In genomic region chr11:83921447-83922192, GRCh38 we compare ENCODE assay signal across 28 cellular contexts.
"Had no signal": no experiment of that assay in that cellular context is flagged by ENCODE, and none has a peak within 500 bp of the region (broad histone marks: within the 10 kb centered on the region; RNA-seq: fewer than 3 reads in every experiment).

No MANE protein-coding gene starts in this region.

- ATAC-seq: activated CD8-positive, alpha-beta memory T cell treated with anti-CD3 and anti-CD28 coated beads, Interleukin-2, amount 10 ng/mL, durations not matched to agents 7 days and 5 days; activated naive CD4-positive, alpha-beta T cell treated with anti-CD3 and anti-CD28 coated beads, Interleukin-2, amount 50 U/mL, for 72 hours; activated naive CD8-positive, alpha-beta T cell treated with anti-CD3 and anti-CD28 coated beads, Interleukin-2, amount 50 U/mL, for 24 hours; Panc1; Right ventricle myocardium inferior; WTC11 had no signal

- H3K9me3 Mint-ChIP-seq: activated naive CD4-positive, alpha-beta T cell treated with anti-CD3 and anti-CD28 coated beads, Interleukin-2, amount 50 U/mL, for 72 hours; activated naive CD8-positive, alpha-beta T cell treated with anti-CD3 and anti-CD28 coated beads, Interleukin-2, amount 50 U/mL, for 24 hours; activated T-helper 1 cell treated with anti-CD3 and anti-CD28 coated beads, Interleukin-12 subunit alpha, Interleukin-12 subunit beta, Interleukin-2, Interleukin-4 antibody, amounts not matched to agents 30 ng/mL and 10 ng/mL and 1 ng/mL, durations not matched to agents 14 hours and 24 hours and 36 hours; T-helper 1 cell treated with Interleukin-12 subunit alpha and Interleukin-12 subunit beta and Interleukin-4 antibody, amounts not matched to agents 30 μg/mL and 1 μg/mL, for 36 hours; WTC11 had no signal

- H3K27me3 Mint-ChIP-seq: activated CD8-positive, alpha-beta memory T cell treated with anti-CD3 and anti-CD28 coated beads, Interleukin-2, amount 10 ng/mL, durations not matched to agents 7 days and 5 days; activated naive CD8-positive, alpha-beta T cell treated with anti-CD3 and anti-CD28 coated beads, Interleukin-2, amount 50 U/mL, for 24 hours; activated T-cell treated with anti-CD3 and anti-CD28 coated beads, Interleukin-2, amount 50 U/mL, for 24 hours; brain; central memory CD8-positive, alpha-beta T cell had no signal

- DNase-seq: activated CD4-positive, alpha-beta T cell treated with anti-CD3 and anti-CD28 coated beads for 48 hours; activated CD4-positive, alpha-beta T cell treated with anti-CD3 and anti-CD28 coated beads, Interleukin-2, amount 50 U/mL, for 4 hours; activated CD4-positive, CD25-positive, alpha-beta regulatory T cell treated with anti-CD3 and anti-CD28 coated beads, Interleukin-2, amount 50 U/mL, for 72 hours; activated CD8-positive, alpha-beta memory T cell treated with anti-CD3 and anti-CD28 coated beads, Interleukin-2, amount 10 ng/mL, durations not matched to agents 7 days and 5 days; activated effector memory CD4-positive, alpha-beta T cell treated with Interleukin-2 at 50 U/mL for 16 hours; activated naive CD4-positive, alpha-beta T cell; activated naive CD8-positive, alpha-beta T cell treated with anti-CD3 and anti-CD28 coated beads, Interleukin-2, amount 50 U/mL, for 24 hours; activated T-cell treated with anti-CD3 and anti-CD28 coated beads, Interleukin-2, amount 50 U/mL, for 24 hours; amniotic stem cell; MG63; MV-4-11; NCI-H1105; NCI-H146; NCI-H345; NCI-H510A; NK-92 treated with Interleukin-12 subunit alpha and Interleukin-12 subunit beta, amount 100 ng/mL, for 24 hours; OCI-M1; RPMI8226 had no signal

- H3K27me3 ChIP-seq: ascending aorta, MG63 had no signal

- H3K4me1 Mint-ChIP-seq: activated CD8-positive, alpha-beta memory T cell treated with anti-CD3 and anti-CD28 coated beads, Interleukin-2, amount 10 ng/mL, durations not matched to agents 7 days and 5 days; activated naive CD8-positive, alpha-beta T cell treated with anti-CD3 and anti-CD28 coated beads, Interleukin-2, amount 50 U/mL, for 24 hours; central memory CD8-positive, alpha-beta T cell had no signal

- H3K4me3 Mint-ChIP-seq: activated CD8-positive, alpha-beta memory T cell treated with anti-CD3 and anti-CD28 coated beads, Interleukin-2, amount 10 ng/mL, durations not matched to agents 7 days and 5 days; activated naive CD8-positive, alpha-beta T cell treated with anti-CD3 and anti-CD28 coated beads, Interleukin-2, amount 50 U/mL, for 24 hours; activated T-cell treated with anti-CD3 and anti-CD28 coated beads, Interleukin-2, amount 50 U/mL, for 24 hours; activated T-helper 1 cell treated with anti-CD3 and anti-CD28 coated beads, Interleukin-12 subunit alpha, Interleukin-12 subunit beta, Interleukin-2, Interleukin-4 antibody, amounts not matched to agents 30 ng/mL and 10 ng/mL and 1 ng/mL, durations not matched to agents 14 hours and 24 hours and 36 hours; brain; central memory CD8-positive, alpha-beta T cell; T-helper 1 cell treated with Interleukin-12 subunit alpha and Interleukin-12 subunit beta and Interleukin-4 antibody, amounts not matched to agents 30 μg/mL and 1 μg/mL, for 36 hours; WTC11 had no signal

- H3K4me3 ChIP-seq: ascending aorta, MG63, SK-N-MC had no signal

- H3K27ac ChIP-seq: ascending aorta, SK-N-MC had no signal

- H3K9me3 ChIP-seq: ascending aorta, MG63 had no signal

- H3K36me3 Mint-ChIP-seq: activated CD8-positive, alpha-beta memory T cell treated with anti-CD3 and anti-CD28 coated beads, Interleukin-2, amount 10 ng/mL, durations not matched to agents 7 days and 5 days; activated naive CD4-positive, alpha-beta T cell treated with anti-CD3 and anti-CD28 coated beads, Interleukin-2, amount 50 U/mL, for 72 hours; brain; WTC11 had no signal

- H3K27ac Mint-ChIP-seq: activated CD8-positive, alpha-beta memory T cell treated with anti-CD3 and anti-CD28 coated beads, Interleukin-2, amount 10 ng/mL, durations not matched to agents 7 days and 5 days; activated naive CD4-positive, alpha-beta T cell treated with anti-CD3 and anti-CD28 coated beads, Interleukin-2, amount 50 U/mL, for 72 hours; activated naive CD8-positive, alpha-beta T cell treated with anti-CD3 and anti-CD28 coated beads, Interleukin-2, amount 50 U/mL, for 24 hours; activated T-cell treated with anti-CD3 and anti-CD28 coated beads, Interleukin-2, amount 50 U/mL, for 24 hours; activated T-helper 1 cell treated with anti-CD3 and anti-CD28 coated beads, Interleukin-12 subunit alpha, Interleukin-12 subunit beta, Interleukin-2, Interleukin-4 antibody, amounts not matched to agents 30 ng/mL and 10 ng/mL and 1 ng/mL, durations not matched to agents 14 hours and 24 hours and 36 hours; T-helper 1 cell treated with Interleukin-12 subunit alpha and Interleukin-12 subunit beta and Interleukin-4 antibody, amounts not matched to agents 30 μg/mL and 1 μg/mL, for 36 hours; WTC11 had no signal

- H3K36me3 ChIP-seq: ascending aorta, MG63 had no signal
